9 cellular contexts compared by ENCODE assay signal in the genomic region with DNA sequence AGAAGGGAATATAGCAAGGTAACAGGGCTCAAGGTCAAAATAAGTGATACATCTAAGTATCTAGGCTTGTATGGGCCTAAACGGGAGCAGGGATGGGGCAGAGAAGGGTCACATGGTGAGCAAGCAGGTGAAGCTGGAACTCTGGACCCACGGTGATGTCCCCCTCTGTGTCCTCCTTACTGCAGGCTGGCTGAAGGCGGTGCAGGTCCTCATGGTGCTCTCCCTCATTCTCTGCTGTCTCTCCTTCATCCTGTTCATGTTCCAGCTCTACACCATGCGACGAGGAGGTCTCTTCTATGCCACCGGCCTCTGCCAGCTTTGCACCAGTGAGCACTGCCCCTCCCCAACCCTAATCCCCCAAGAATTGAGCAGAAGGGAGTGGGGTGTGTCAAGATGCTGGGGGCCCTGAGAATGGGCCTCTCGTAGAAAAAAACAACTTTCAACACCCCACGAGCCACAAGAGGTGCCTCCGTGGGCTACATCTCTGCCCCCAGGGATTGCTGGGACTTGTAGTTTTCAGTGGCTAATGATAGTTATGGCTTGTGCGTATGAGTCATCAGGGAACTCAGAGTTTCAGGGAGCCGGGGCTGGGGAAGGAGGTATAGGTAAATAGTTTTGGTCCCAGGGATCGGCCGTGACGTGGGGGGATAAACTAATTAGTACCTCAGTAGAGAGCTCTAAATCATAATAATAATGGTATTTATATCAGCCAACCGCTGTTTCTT.
DNase-seq lines count a peak whose midpoint lies in the region; ATAC-seq lines count a peak whose summit lies in the region.
"Had no signal": no experiment of that assay in that cellular context is flagged by ENCODE, and none has a peak within 500 bp of the region (broad histone marks: within the 10 kb centered on the region; RNA-seq: fewer than 3 reads in every experiment).

No MANE protein-coding gene starts in this region.

- H3K4me3 ChIP-seq in GM08714 (ENCODE audit: low read length) (peak overlapping the region; percentile 5; the same call in 1 of the 2 replicates), subcutaneous abdominal adipose tissue (ENCODE audit: low read depth in 1 of 5, low read length in 5 of 5) (peak overlapping the region in 4 of 5 donors; percentile 5 to 62 (median 38))

- peaks cover 0 to 16% (median 4%) of the 10 kb centered on the region in 5 donors for H3K36me3 ChIP-seq in subcutaneous abdominal adipose tissue (ENCODE audit: control insufficient read depth in 5 of 5, insufficient read depth in 5 of 5, low read length in 5 of 5)

- peak overlapping the region; percentile 74 for H3K27ac ChIP-seq in subcutaneous abdominal adipose tissue (ENCODE audit: low read depth, low read length)

- CTCF ChIA-PET in activated naive CD4-positive, alpha-beta T cell treated with anti-CD3 and anti-CD28 coated beads, Interleukin-2, amount 10 ng/mL, durations not matched to agents 7 days and 5 days (lab: Charles Lee) = interaction anchor here (9.2 kb wide), 1 partner anchor 8 kb away, joined by 179 read pairs; the partner anchor contains the start of gene EMP3

- peaks cover 63% of the 10 kb centered on the region for H3K36me3 Mint-ChIP-seq in activated naive CD4-positive, alpha-beta T cell treated with anti-CD3 and anti-CD28 coated beads, Interleukin-2, amount 10 ng/mL, durations not matched to agents 7 days and 5 days

- peaks cover 2 to 58% (median 40%) of the 10 kb centered on the region in 5 donors for H3K4me1 ChIP-seq in subcutaneous abdominal adipose tissue (ENCODE audit: control insufficient read depth in 5 of 5, insufficient read depth in 5 of 5, low read length in 5 of 5)

- H3K27me3 Mint-ChIP-seq in activated naive CD4-positive, alpha-beta T cell treated with anti-CD3 and anti-CD28 coated beads, Interleukin-2, amount 10 ng/mL, durations not matched to agents 7 days and 5 days = no peaks in the 10 kb centered on the region

- H3K9me3 Mint-ChIP-seq in activated naive CD4-positive, alpha-beta T cell treated with anti-CD3 and anti-CD28 coated beads, Interleukin-2, amount 10 ng/mL, durations not matched to agents 7 days and 5 days = peaks cover 3% of the 10 kb centered on the region

- H3K27ac Mint-ChIP-seq in activated naive CD4-positive, alpha-beta T cell treated with anti-CD3 and anti-CD28 coated beads, Interleukin-2, amount 10 ng/mL, durations not matched to agents 7 days and 5 days = peak overlapping the region; percentile 96

- no peaks in the 10 kb centered on the region for H3K9me3 ChIP-seq in subcutaneous abdominal adipose tissue (ENCODE audit: control insufficient read depth in 5 of 5, low read length in 5 of 5)

- peaks cover 0 to 7% (median 0%) of the 10 kb centered on the region in 5 donors for H3K27me3 ChIP-seq in subcutaneous abdominal adipose tissue (ENCODE audit: control insufficient read depth in 5 of 5, insufficient read depth in 4 of 5, low read length in 5 of 5)

- peak overlapping the region; percentile 84 for H3K4me3 Mint-ChIP-seq in activated naive CD4-positive, alpha-beta T cell treated with anti-CD3 and anti-CD28 coated beads, Interleukin-2, amount 10 ng/mL, durations not matched to agents 7 days and 5 days

- peak; percentile 57 for DNase-seq in NOMO-1 treated with DMSO at 0.1 percent for 48 hours (lab: John Stamatoyannopoulos, UW; ENCODE audit: unreplicated experiment)
- peak; percentile 58 for DNase-seq in activated naive CD4-positive, alpha-beta T cell treated with anti-CD3 and anti-CD28 coated beads, Interleukin-2, amount 10 ng/mL, durations not matched to agents 7 days and 5 days
- DNase-seq in iPS-NIHi7 (ENCODE audit: extremely low spot score) = peak; percentile 37
- DNase-seq in midbrain (lab: John Stamatoyannopoulos, UW) = no peak
- DNase-seq in HPDE6-E6E7 (ENCODE audit: extremely low spot score) = no peak

- no peak for ATAC-seq in HG02588 (IDR thresholded peaks at IDR 0.05; ENCODE audit: unreplicated experiment)
- ATAC-seq: Panc1 had no signal

- no peak overlapping the region for H3K9ac ChIP-seq in subcutaneous abdominal adipose tissue (ENCODE audit: low read length in 5 of 5)

- peaks cover 74% of the 10 kb centered on the region for H3K4me1 Mint-ChIP-seq in activated naive CD4-positive, alpha-beta T cell treated with anti-CD3 and anti-CD28 coated beads, Interleukin-2, amount 10 ng/mL, durations not matched to agents 7 days and 5 days

Comparison
In these comparisons a context has a peak if more than half of its experiments do, and no peak if none do; other contexts are left out.
1. DNase-seq: peak in NOMO-1 treated with DMSO at 0.1 percent for 48 hours (single experiment), activated naive CD4-positive, alpha-beta T cell treated with anti-CD3 and anti-CD28 coated beads, Interleukin-2, amount 10 ng/mL, durations not matched to agents 7 days and 5 days (single experiment) and iPS-NIHi7 (single experiment); none in midbrain (single experiment) and HPDE6-E6E7 (single experiment).